Comparison of ENCODE assay signal across 12 cellular contexts in genomic region chr17:48240562-48241130, GRCh38.
DNase-seq lines count a peak whose midpoint lies in the region; ATAC-seq and TF ChIP-seq lines count a peak whose summit lies in the region.
"Had no signal": no experiment of that assay in that cellular context is flagged by ENCODE, and none has a peak within 500 bp of the region (broad histone marks: within the 10 kb centered on the region; RNA-seq: fewer than 3 reads in every experiment).

No MANE protein-coding gene starts in this region.

- BruUV-seq in OCI-LY7 (replicated peaks; lab: Mats Ljungman, UMichigan) = no TSS peak

- DNase-seq in stimulated activated naive CD8-positive, alpha-beta T cell treated with anti-CD3 and anti-CD28 coated beads, Interleukin-15, amount 100 ng/mL, for 72 hours = no peak
- DNase-seq in OCI-LY7 (ENCODE audit: low spot score) (no peak), fibroblast of mammary gland (ENCODE audit: low read depth) (peak; percentile 40), NCI-H748 (lab: John Stamatoyannopoulos, UW; ENCODE audit: unreplicated experiment) (no peak), posterior vena cava (ENCODE audit: low spot score) (no peak), NCI-H2227 (lab: John Stamatoyannopoulos, UW; ENCODE audit: unreplicated experiment) (no peak)
- DNase-seq in stimulated activated CD4-positive, alpha-beta T cell treated with anti-CD3 and anti-CD28 coated beads, Interleukin-4, amount 100 ng/mL, for 4 hours = no peak
- DNase-seq: colonic mucosa, SHP77 treated with DMSO at 0.1 percent for 48 hours had no signal

- peaks cover 70% of the 10 kb centered on the region for H3K4me1 Mint-ChIP-seq in stimulated activated naive CD8-positive, alpha-beta T cell treated with anti-CD3 and anti-CD28 coated beads, Interleukin-15, Interleukin-2, amounts not matched to agents 100 ng/mL and 50 ng/mL, for 24 hours (ENCODE audit: low read depth)
- H3K4me1 Mint-ChIP-seq in stimulated activated naive CD8-positive, alpha-beta T cell treated with anti-CD3 and anti-CD28 coated beads, Interleukin-15, amount 100 ng/mL, for 72 hours = peaks cover 58% of the 10 kb centered on the region

- H3K27ac Mint-ChIP-seq in stimulated activated naive CD8-positive, alpha-beta T cell treated with anti-CD3 and anti-CD28 coated beads, Interleukin-15, Interleukin-2, amounts not matched to agents 100 ng/mL and 50 ng/mL, for 24 hours = peak overlapping the region; percentile 27
- no peak overlapping the region for H3K27ac Mint-ChIP-seq in stimulated activated naive CD8-positive, alpha-beta T cell treated with anti-CD3 and anti-CD28 coated beads, Interleukin-15, amount 100 ng/mL, for 72 hours
- H3K27ac Mint-ChIP-seq: neural progenitor cell had no signal

- CTCF ChIA-PET in OCI-LY7 (lab: Charles Lee; ENCODE audit: unreplicated experiment) = no interaction called here

- no peaks in the 10 kb centered on the region for H3K79me2 ChIP-seq in OCI-LY7 (ENCODE audit: insufficient read depth, low read depth, low read length)

- no peak overlapping the region for H3K27ac ChIP-seq in OCI-LY7 (ENCODE audit: low read depth, low read length, poor library complexity, severe bottlenecking)
- H3K27ac ChIP-seq: colonic mucosa, neural progenitor cell had no signal

- peaks cover 5% of the 10 kb centered on the region for H3K4me1 ChIP-seq in OCI-LY7 (ENCODE audit: insufficient read depth, low read length, poor library complexity, severe bottlenecking)
- H3K4me1 ChIP-seq: colonic mucosa, neural progenitor cell had no signal

- no peak for ATAC-seq in stimulated activated naive CD8-positive, alpha-beta T cell treated with anti-CD3 and anti-CD28 coated beads, Interleukin-15, amount 100 ng/mL, for 72 hours

- H3K4me3 Mint-ChIP-seq in stimulated activated naive CD8-positive, alpha-beta T cell treated with anti-CD3 and anti-CD28 coated beads, Interleukin-15, Interleukin-2, amounts not matched to agents 100 ng/mL and 50 ng/mL, for 24 hours = no peak overlapping the region
- H3K4me3 Mint-ChIP-seq in stimulated activated naive CD8-positive, alpha-beta T cell treated with anti-CD3 and anti-CD28 coated beads, Interleukin-15, amount 100 ng/mL, for 72 hours = no peak overlapping the region
- H3K4me3 Mint-ChIP-seq: neural progenitor cell had no signal

- TF ChIP-seq CTCF in OCI-LY7 (conservative IDR thresholded peaks at IDR 0.05; ENCODE audit: low read length) (no peak), fibroblast of mammary gland (conservative IDR thresholded peaks at IDR 0.05; ENCODE audit: control insufficient read depth, insufficient read depth, low read depth, low read length) (no peak)

- intact Hi-C loops in OCI-LY7 (cut with micrococcal nuclease; ENCODE audit: unreplicated experiment) (no loop called here), posterior vena cava (cut with DNase I) (no loop called here)

- H3K4me2 ChIP-seq in OCI-LY7 (ENCODE audit: low read length) = no peak overlapping the region
- H3K4me2 ChIP-seq: neural progenitor cell had no signal

- POLR2A ChIA-PET in OCI-LY7 (lab: Charles Lee) = no interaction called here

- H3K4me3 ChIP-seq in OCI-LY7 (ENCODE audit: low read depth, low read length, poor library complexity, severe bottlenecking) (no peak overlapping the region), fibroblast of mammary gland (ENCODE audit: control insufficient read depth, low read depth, low read length) (no peak overlapping the region)
- H3K4me3 ChIP-seq: colonic mucosa, neural progenitor cell had no signal

- peaks cover 19% of the 10 kb centered on the region for H3K36me3 Mint-ChIP-seq in stimulated activated naive CD8-positive, alpha-beta T cell treated with anti-CD3 and anti-CD28 coated beads, Interleukin-15, Interleukin-2, amounts not matched to agents 100 ng/mL and 50 ng/mL, for 24 hours (ENCODE audit: low read depth)
- H3K36me3 Mint-ChIP-seq: CD14-positive monocyte, neural progenitor cell had no signal

- H3K27me3 Mint-ChIP-seq in stimulated activated naive CD8-positive, alpha-beta T cell treated with anti-CD3 and anti-CD28 coated beads, Interleukin-15, Interleukin-2, amounts not matched to agents 100 ng/mL and 50 ng/mL, for 24 hours = no peaks in the 10 kb centered on the region
- no peaks in the 10 kb centered on the region for H3K27me3 Mint-ChIP-seq in stimulated activated naive CD8-positive, alpha-beta T cell treated with anti-CD3 and anti-CD28 coated beads, Interleukin-15, amount 100 ng/mL, for 72 hours

- peak overlapping the region; percentile 47; the same call in 1 of the 2 replicates for H2AFZ ChIP-seq in OCI-LY7 (ENCODE audit: low read length)
- H2AFZ ChIP-seq: neural progenitor cell had no signal

- no peaks in the 10 kb centered on the region for H4K20me1 ChIP-seq in OCI-LY7 (ENCODE audit: insufficient read depth, low read length)

- no peaks in the 10 kb centered on the region for H3K9me3 ChIP-seq in OCI-LY7 (ENCODE audit: low read length)
- H3K9me3 ChIP-seq: colonic mucosa had no signal

- H3K9me2 ChIP-seq in OCI-LY7 (ENCODE audit: insufficient read depth, low read length) = no peaks in the 10 kb centered on the region

- no peaks in the 10 kb centered on the region for H3K36me3 ChIP-seq in OCI-LY7 (ENCODE audit: insufficient read depth, low read length)
- H3K36me3 ChIP-seq: colonic mucosa, neural progenitor cell had no signal

- H3K9me3 Mint-ChIP-seq in stimulated activated naive CD8-positive, alpha-beta T cell treated with anti-CD3 and anti-CD28 coated beads, Interleukin-15, Interleukin-2, amounts not matched to agents 100 ng/mL and 50 ng/mL, for 24 hours = no peaks in the 10 kb centered on the region
- no peaks in the 10 kb centered on the region for H3K9me3 Mint-ChIP-seq in stimulated activated naive CD8-positive, alpha-beta T cell treated with anti-CD3 and anti-CD28 coated beads, Interleukin-15, amount 100 ng/mL, for 72 hours
- H3K9me3 Mint-ChIP-seq: CD14-positive monocyte, neural progenitor cell had no signal
